1 cellular context compared by ENCODE assay signal in the genomic region with DNA sequence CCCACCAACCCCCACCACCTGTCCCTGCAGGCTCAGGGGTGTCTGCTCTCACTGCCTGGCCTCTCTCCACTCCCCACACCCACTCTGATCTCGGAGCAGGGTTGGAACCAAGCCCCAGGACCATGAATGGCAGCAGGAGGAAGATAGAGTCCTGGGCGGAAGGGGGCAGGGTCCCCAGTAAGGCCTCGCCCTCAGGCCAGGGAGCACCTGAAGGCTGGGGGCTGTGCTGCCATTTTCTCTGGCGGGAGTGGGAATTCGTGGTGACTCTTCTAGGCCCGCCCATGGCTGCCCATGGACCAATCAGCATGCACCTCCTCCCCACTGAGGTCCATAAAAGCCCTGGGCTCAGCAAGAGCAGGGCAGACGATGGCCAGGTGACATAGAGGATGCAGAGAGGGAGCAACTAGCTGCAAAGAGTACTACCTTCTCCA.
TF ChIP-seq lines count a peak whose summit lies in the region.

No MANE protein-coding gene starts in this region.

TF ChIP-seq in HepG2, 621 proteins besides CTCF, POLR2A, EP300 and RAD21 (continued from another document and continues in another):
- TF ChIP-seq, protein P1, sequence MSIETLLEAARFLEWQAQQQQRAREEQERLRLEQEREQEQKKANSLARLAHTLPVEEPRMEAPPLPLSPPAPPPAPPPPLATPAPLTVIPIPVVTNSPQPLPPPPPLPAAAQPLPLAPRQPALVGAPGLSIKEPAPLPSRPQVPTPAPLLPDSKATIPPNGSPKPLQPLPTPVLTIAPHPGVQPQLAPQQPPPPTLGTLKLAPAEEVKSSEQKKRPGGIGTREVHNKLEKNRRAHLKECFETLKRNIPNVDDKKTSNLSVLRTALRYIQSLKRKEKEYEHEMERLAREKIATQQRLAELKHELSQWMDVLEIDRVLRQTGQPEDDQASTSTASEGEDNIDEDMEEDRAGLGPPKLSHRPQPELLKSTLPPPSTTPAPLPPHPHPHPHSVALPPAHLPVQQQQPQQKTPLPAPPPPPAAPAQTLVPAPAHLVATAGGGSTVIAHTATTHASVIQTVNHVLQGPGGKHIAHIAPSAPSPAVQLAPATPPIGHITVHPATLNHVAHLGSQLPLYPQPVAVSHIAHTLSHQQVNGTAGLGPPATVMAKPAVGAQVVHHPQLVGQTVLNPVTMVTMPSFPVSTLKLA (IDR thresholded peaks at IDR 0.05): no peak
- TF ChIP-seq, protein P2, sequence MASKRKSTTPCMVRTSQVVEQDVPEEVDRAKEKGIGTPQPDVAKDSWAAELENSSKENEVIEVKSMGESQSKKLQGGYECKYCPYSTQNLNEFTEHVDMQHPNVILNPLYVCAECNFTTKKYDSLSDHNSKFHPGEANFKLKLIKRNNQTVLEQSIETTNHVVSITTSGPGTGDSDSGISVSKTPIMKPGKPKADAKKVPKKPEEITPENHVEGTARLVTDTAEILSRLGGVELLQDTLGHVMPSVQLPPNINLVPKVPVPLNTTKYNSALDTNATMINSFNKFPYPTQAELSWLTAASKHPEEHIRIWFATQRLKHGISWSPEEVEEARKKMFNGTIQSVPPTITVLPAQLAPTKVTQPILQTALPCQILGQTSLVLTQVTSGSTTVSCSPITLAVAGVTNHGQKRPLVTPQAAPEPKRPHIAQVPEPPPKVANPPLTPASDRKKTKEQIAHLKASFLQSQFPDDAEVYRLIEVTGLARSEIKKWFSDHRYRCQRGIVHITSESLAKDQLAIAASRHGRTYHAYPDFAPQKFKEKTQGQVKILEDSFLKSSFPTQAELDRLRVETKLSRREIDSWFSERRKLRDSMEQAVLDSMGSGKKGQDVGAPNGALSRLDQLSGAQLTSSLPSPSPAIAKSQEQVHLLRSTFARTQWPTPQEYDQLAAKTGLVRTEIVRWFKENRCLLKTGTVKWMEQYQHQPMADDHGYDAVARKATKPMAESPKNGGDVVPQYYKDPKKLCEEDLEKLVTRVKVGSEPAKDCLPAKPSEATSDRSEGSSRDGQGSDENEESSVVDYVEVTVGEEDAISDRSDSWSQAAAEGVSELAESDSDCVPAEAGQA (IDR thresholded peaks at IDR 0.05; ENCODE audit: low read depth): no peak
- TF ChIP-seq, protein P2 (CRISPR knock-in tag; IDR thresholded peaks at IDR 0.05; ENCODE audit: borderline replicate concordance): no peak
- no peak for TF ChIP-seq ZNF530 (CRISPR knock-in tag; IDR thresholded peaks at IDR 0.05; ENCODE audit: low read depth)
- TF ChIP-seq, protein P3, sequence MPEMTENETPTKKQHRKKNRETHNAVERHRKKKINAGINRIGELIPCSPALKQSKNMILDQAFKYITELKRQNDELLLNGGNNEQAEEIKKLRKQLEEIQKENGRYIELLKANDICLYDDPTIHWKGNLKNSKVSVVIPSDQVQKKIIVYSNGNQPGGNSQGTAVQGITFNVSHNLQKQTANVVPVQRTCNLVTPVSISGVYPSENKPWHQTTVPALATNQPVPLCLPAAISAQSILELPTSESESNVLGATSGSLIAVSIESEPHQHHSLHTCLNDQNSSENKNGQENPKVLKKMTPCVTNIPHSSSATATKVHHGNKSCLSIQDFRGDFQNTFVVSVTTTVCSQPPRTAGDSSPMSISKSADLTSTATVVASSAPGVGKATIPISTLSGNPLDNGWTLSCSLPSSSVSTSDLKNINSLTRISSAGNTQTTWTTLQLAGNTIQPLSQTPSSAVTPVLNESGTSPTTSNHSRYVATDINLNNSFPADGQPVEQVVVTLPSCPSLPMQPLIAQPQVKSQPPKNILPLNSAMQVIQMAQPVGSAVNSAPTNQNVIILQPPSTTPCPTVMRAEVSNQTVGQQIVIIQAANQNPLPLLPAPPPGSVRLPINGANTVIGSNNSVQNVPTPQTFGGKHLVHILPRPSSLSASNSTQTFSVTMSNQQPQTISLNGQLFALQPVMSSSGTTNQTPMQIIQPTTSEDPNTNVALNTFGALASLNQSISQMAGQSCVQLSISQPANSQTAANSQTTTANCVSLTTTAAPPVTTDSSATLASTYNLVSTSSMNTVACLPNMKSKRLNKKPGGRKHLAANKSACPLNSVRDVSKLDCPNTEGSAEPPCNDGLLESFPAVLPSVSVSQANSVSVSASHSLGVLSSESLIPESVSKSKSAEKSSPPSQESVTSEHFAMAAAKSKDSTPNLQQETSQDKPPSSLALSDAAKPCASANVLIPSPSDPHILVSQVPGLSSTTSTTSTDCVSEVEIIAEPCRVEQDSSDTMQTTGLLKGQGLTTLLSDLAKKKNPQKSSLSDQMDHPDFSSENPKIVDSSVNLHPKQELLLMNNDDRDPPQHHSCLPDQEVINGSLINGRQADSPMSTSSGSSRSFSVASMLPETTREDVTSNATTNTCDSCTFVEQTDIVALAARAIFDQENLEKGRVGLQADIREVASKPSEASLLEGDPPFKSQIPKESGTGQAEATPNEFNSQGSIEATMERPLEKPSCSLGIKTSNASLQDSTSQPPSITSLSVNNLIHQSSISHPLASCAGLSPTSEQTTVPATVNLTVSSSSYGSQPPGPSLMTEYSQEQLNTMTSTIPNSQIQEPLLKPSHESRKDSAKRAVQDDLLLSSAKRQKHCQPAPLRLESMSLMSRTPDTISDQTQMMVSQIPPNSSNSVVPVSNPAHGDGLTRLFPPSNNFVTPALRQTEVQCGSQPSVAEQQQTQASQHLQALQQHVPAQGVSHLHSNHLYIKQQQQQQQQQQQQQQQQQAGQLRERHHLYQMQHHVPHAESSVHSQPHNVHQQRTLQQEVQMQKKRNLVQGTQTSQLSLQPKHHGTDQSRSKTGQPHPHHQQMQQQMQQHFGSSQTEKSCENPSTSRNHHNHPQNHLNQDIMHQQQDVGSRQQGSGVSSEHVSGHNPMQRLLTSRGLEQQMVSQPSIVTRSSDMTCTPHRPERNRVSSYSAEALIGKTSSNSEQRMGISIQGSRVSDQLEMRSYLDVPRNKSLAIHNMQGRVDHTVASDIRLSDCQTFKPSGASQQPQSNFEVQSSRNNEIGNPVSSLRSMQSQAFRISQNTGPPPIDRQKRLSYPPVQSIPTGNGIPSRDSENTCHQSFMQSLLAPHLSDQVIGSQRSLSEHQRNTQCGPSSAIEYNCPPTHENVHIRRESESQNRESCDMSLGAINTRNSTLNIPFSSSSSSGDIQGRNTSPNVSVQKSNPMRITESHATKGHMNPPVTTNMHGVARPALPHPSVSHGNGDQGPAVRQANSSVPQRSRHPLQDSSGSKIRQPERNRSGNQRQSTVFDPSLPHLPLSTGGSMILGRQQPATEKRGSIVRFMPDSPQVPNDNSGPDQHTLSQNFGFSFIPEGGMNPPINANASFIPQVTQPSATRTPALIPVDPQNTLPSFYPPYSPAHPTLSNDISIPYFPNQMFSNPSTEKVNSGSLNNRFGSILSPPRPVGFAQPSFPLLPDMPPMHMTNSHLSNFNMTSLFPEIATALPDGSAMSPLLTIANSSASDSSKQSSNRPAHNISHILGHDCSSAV (CRISPR knock-in tag; IDR thresholded peaks at IDR 0.05; ENCODE audit: borderline replicate concordance): no peak
- TF ChIP-seq HOXA9 (CRISPR knock-in tag; IDR thresholded peaks at IDR 0.05; ENCODE audit: borderline replicate concordance): no peak
- no peak for TF ChIP-seq ZNF510 (CRISPR knock-in tag; IDR thresholded peaks at IDR 0.05; ENCODE audit: low read depth)
- 0 out of 2 replicates have a peak, but pooled peaks have one; percentile 19 for TF ChIP-seq ZNF724P (CRISPR knock-in tag; IDR thresholded peaks at IDR 0.05; ENCODE audit: borderline replicate concordance)
- TF ChIP-seq, protein P4, sequence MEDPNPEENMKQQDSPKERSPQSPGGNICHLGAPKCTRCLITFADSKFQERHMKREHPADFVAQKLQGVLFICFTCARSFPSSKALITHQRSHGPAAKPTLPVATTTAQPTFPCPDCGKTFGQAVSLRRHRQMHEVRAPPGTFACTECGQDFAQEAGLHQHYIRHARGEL (CRISPR knock-in tag; IDR thresholded peaks at IDR 0.05): no peak
- no peak for TF ChIP-seq ZNF776 (CRISPR knock-in tag; IDR thresholded peaks at IDR 0.05)
- TF ChIP-seq, protein P5, sequence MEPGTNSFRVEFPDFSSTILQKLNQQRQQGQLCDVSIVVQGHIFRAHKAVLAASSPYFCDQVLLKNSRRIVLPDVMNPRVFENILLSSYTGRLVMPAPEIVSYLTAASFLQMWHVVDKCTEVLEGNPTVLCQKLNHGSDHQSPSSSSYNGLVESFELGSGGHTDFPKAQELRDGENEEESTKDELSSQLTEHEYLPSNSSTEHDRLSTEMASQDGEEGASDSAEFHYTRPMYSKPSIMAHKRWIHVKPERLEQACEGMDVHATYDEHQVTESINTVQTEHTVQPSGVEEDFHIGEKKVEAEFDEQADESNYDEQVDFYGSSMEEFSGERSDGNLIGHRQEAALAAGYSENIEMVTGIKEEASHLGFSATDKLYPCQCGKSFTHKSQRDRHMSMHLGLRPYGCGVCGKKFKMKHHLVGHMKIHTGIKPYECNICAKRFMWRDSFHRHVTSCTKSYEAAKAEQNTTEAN (CRISPR knock-in tag; conservative IDR thresholded peaks at IDR 0.05): no peak
- TF ChIP-seq MYC (CRISPR knock-in tag; IDR thresholded peaks at IDR 0.05; ENCODE audit: borderline replicate concordance): no peak
- TF ChIP-seq, protein P6, sequence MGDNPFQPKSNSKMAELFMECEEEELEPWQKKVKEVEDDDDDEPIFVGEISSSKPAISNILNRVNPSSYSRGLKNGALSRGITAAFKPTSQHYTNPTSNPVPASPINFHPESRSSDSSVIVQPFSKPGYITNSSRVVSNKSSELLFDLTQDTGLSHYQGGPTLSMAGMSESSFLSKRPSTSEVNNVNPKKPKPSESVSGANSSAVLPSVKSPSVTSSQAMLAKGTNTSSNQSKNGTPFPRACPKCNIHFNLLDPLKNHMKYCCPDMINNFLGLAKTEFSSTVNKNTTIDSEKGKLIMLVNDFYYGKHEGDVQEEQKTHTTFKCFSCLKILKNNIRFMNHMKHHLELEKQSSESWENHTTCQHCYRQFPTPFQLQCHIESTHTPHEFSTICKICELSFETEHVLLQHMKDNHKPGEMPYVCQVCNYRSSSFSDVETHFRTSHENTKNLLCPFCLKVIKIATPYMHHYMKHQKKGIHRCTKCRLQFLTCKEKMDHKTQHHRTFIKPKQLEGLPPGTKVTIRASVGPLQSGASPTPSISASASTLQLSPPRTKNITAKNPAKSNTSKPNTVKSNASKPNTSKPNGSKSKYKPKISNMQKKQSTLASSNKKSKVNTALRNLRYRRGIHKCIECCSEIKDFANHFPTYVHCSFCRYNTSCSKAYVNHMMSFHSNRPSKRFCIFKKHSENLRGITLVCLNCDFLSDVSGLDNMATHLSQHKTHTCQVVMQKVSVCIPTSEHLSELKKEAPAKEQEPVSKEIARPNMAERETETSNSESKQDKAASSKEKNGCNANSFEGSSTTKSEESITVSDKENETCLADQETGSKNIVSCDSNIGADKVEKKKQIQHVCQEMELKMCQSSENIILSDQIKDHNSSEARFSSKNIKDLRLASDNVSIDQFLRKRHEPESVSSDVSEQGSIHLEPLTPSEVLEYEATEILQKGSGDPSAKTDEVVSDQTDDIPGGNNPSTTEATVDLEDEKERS (CRISPR knock-in tag; IDR thresholded peaks at IDR 0.05): 0 out of 2 replicates have a peak, but pooled peaks have one; percentile 2
- no peak for TF ChIP-seq KLF9 (CRISPR knock-in tag; IDR thresholded peaks at IDR 0.05; ENCODE audit: low read depth)
- 0 out of 2 replicates have a peak, but pooled peaks have one; percentile 1 for TF ChIP-seq ZSCAN25 (CRISPR knock-in tag; IDR thresholded peaks at IDR 0.05)
- TF ChIP-seq, protein P7, sequence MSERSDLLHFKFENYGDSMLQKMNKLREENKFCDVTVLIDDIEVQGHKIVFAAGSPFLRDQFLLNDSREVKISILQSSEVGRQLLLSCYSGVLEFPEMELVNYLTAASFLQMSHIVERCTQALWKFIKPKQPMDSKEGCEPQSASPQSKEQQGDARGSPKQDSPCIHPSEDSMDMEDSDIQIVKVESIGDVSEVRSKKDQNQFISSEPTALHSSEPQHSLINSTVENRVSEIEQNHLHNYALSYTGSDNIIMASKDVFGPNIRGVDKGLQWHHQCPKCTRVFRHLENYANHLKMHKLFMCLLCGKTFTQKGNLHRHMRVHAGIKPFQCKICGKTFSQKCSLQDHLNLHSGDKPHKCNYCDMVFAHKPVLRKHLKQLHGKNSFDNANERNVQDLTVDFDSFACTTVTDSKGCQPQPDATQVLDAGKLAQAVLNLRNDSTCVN (CRISPR knock-in tag; IDR thresholded peaks at IDR 0.05; ENCODE audit: borderline replicate concordance): no peak
- no peak for TF ChIP-seq HOXD1 (CRISPR knock-in tag; IDR thresholded peaks at IDR 0.05)
- TF ChIP-seq, protein P8, sequence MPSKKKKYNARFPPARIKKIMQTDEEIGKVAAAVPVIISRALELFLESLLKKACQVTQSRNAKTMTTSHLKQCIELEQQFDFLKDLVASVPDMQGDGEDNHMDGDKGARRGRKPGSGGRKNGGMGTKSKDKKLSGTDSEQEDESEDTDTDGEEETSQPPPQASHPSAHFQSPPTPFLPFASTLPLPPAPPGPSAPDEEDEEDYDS (CRISPR knock-in tag; IDR thresholded peaks at IDR 0.05): peak; percentile 99
- TF ChIP-seq, protein P9, sequence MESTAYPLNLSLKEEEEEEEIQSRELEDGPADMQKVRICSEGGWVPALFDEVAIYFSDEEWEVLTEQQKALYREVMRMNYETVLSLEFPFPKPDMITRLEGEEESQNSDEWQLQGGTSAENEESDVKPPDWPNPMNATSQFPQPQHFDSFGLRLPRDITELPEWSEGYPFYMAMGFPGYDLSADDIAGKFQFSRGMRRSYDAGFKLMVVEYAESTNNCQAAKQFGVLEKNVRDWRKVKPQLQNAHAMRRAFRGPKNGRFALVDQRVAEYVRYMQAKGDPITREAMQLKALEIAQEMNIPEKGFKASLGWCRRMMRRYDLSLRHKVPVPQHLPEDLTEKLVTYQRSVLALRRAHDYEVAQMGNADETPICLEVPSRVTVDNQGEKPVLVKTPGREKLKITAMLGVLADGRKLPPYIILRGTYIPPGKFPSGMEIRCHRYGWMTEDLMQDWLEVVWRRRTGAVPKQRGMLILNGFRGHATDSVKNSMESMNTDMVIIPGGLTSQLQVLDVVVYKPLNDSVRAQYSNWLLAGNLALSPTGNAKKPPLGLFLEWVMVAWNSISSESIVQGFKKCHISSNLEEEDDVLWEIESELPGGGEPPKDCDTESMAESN (CRISPR knock-in tag; conservative IDR thresholded peaks at IDR 0.05): no peak
- TF ChIP-seq, protein P10, sequence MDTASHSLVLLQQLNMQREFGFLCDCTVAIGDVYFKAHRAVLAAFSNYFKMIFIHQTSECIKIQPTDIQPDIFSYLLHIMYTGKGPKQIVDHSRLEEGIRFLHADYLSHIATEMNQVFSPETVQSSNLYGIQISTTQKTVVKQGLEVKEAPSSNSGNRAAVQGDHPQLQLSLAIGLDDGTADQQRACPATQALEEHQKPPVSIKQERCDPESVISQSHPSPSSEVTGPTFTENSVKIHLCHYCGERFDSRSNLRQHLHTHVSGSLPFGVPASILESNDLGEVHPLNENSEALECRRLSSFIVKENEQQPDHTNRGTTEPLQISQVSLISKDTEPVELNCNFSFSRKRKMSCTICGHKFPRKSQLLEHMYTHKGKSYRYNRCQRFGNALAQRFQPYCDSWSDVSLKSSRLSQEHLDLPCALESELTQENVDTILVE (CRISPR knock-in tag; IDR thresholded peaks at IDR 0.05): no peak
- TF ChIP-seq LCORL (IDR thresholded peaks at IDR 0.05): no peak
- no peak for TF ChIP-seq LCORL (CRISPR knock-in tag; IDR thresholded peaks at IDR 0.05)
